In the genomic region with DNA sequence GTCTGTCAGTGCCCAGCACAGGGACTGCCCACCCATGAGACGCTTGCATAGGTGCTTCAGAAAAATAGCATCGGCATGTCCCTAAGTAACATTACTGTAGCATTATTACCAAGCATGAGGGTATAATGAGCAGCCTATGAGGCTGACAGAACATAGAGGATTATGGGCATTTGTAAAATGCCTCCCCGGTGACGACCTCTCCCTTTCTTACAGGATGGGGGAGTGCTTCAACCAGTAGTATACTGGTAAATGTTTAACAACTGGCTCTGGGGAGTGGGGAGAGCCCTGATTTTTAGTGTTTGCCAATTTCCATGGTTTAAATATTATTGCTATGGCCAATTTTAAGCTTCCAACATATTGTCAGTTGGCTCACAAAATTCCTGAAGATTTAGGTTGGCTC, we compare ENCODE assay signal across 15 cellular contexts.
A peak's percentile ranks its signal among the peaks of the same experiment; 100 is the strongest.
DNase-seq lines count a peak whose midpoint lies in the region; ATAC-seq and TF ChIP-seq lines count a peak whose summit lies in the region.
"Had no signal": no experiment of that assay in that cellular context is flagged by ENCODE, and none has a peak within 500 bp of the region (broad histone marks: within the 10 kb centered on the region; RNA-seq: fewer than 3 reads in every experiment).

No MANE protein-coding gene starts in this region.

- H3K4me1 Mint-ChIP-seq in neural progenitor cell, result peaks cover 15% of the 10 kb centered on the region
- H3K4me1 Mint-ChIP-seq in type B pancreatic cell (ENCODE audit: unreplicated experiment), result no peaks in the 10 kb centered on the region

- peak; percentile 13 for DNase-seq in LHCN-M2 (ENCODE audit: low read depth)
- DNase-seq in esophagus muscularis mucosa (ENCODE audit: extremely low spot score), result no peak
- no peak for DNase-seq in neural progenitor cell (ENCODE audit: low spot score)
- DNase-seq in tibial artery, result no peak
- no peak for DNase-seq in NCI-H526 (lab: John Stamatoyannopoulos, UW)
- no peak for DNase-seq in HEK293T (ENCODE audit: extremely low spot score)
- DNase-seq in type B pancreatic cell (ENCODE audit: extremely low spot score, unreplicated experiment), result no peak
- DNase-seq: adrenal gland; CD4-positive, alpha-beta T cell; head of caudate nucleus; islet precursor cell; NCI-H1694; NCI-H510A; SW 1271 had no signal

- POLR2A ChIA-PET in HEK293T (lab: Yijun Ruan, JAX), result no interaction called here

- no peaks in the 10 kb centered on the region for H3K79me2 ChIP-seq in neural progenitor cell (ENCODE audit: low read depth)

- intact Hi-C loops in esophagus muscularis mucosa (cut with DNase I), result no loop called here
- intact Hi-C loops in tibial artery (cut with DNase I; ENCODE audit: low total_unique reads), result no loop called here

- peak overlapping the region; percentile 28 for H2AFZ ChIP-seq in neural progenitor cell (replicated peaks)

- TF ChIP-seq CTCF in esophagus muscularis mucosa (IDR thresholded peaks at IDR 0.05) (no peak), neural progenitor cell (IDR thresholded peaks at IDR 0.05) (no peak), tibial artery (IDR thresholded peaks at IDR 0.05) (no peak), type B pancreatic cell (conservative IDR thresholded peaks at IDR 0.05) (no peak)

- no peak for ATAC-seq in HG03097 (IDR thresholded peaks at IDR 0.05; ENCODE audit: low FRiP score, unreplicated experiment)

- H3K27ac ChIP-seq in esophagus muscularis mucosa (replicated peaks in 1 of 4), result peak overlapping the region; percentile 9 to 66 (median 58)
- no peak overlapping the region for H3K27ac ChIP-seq in neural progenitor cell
- peak overlapping the region; percentile 57 to 64 for H3K27ac ChIP-seq in tibial artery

- H3K4me3 Mint-ChIP-seq in neural progenitor cell (no peak overlapping the region), type B pancreatic cell (no peak overlapping the region)
- H3K4me3 Mint-ChIP-seq: CD4-positive, alpha-beta T cell had no signal

- H3K4me1 ChIP-seq in esophagus muscularis mucosa, result peaks cover 9 to 27% (median 14%) of the 10 kb centered on the region in 4 donors
- peaks cover 23% of the 10 kb centered on the region for H3K4me1 ChIP-seq in neural progenitor cell
- peaks cover 0 to 39% (median 18%) of the 10 kb centered on the region in 4 donors for H3K4me1 ChIP-seq in tibial artery

- H3K9me3 Mint-ChIP-seq in neural progenitor cell, result no peaks in the 10 kb centered on the region
- H3K9me3 Mint-ChIP-seq in type B pancreatic cell, result no peaks in the 10 kb centered on the region
- H3K9me3 Mint-ChIP-seq: CD4-positive, alpha-beta T cell had no signal

- no peak overlapping the region for H3K27ac Mint-ChIP-seq in neural progenitor cell
- no peak overlapping the region for H3K27ac Mint-ChIP-seq in type B pancreatic cell
- H3K27ac Mint-ChIP-seq: CD4-positive, alpha-beta T cell had no signal

- no peaks in the 10 kb centered on the region for H3K36me3 ChIP-seq in esophagus muscularis mucosa
- no peaks in the 10 kb centered on the region for H3K36me3 ChIP-seq in neural progenitor cell
- H3K36me3 ChIP-seq in tibial artery, result no peaks in the 10 kb centered on the region
- H3K36me3 ChIP-seq: adrenal gland had no signal

- H3K27me3 ChIP-seq in esophagus muscularis mucosa (no peaks in the 10 kb centered on the region), neural progenitor cell (no peaks in the 10 kb centered on the region), tibial artery (no peaks in the 10 kb centered on the region)
- H3K27me3 ChIP-seq: adrenal gland had no signal

- no peak overlapping the region for H3K4me3 ChIP-seq in esophagus muscularis mucosa
- no peak overlapping the region for H3K4me3 ChIP-seq in neural progenitor cell
- peak overlapping the region in 1 of 2 donors; percentile 25 for H3K4me3 ChIP-seq in tibial artery

- no peak for TF ChIP-seq EP300 in esophagus muscularis mucosa (IDR thresholded peaks at IDR 0.05)

- CTCF ChIA-PET in HEK293T (lab: Yijun Ruan, JAX), result no interaction called here

- H3K36me3 Mint-ChIP-seq in neural progenitor cell (no peaks in the 10 kb centered on the region), type B pancreatic cell (no peaks in the 10 kb centered on the region)

- TF ChIP-seq POLR2A in esophagus muscularis mucosa (IDR thresholded peaks at IDR 0.05; ENCODE audit: low read depth), result no peak

- H3K4me2 ChIP-seq in neural progenitor cell, result peak overlapping the region; percentile 19

- peaks cover 11% of the 10 kb centered on the region for H3F3A ChIP-seq in neural progenitor cell (ENCODE audit: low read depth)

- no peaks in the 10 kb centered on the region for H3K9me3 ChIP-seq in esophagus muscularis mucosa
- H3K9me3 ChIP-seq in neural progenitor cell (ENCODE audit: low read depth), result no peaks in the 10 kb centered on the region
- no peaks in the 10 kb centered on the region for H3K9me3 ChIP-seq in tibial artery
- H3K9me3 ChIP-seq: adrenal gland had no signal

- no peaks in the 10 kb centered on the region for H4K20me1 ChIP-seq in neural progenitor cell (ENCODE audit: low read depth)

- no peaks in the 10 kb centered on the region for H3K27me3 Mint-ChIP-seq in neural progenitor cell (ENCODE audit: insufficient read depth, low read depth)
- H3K27me3 Mint-ChIP-seq in type B pancreatic cell, result peaks cover 3% of the 10 kb centered on the region

- no peak overlapping the region for H3K9ac ChIP-seq in neural progenitor cell

- 95% methylated on average over 4 of the region's 4 CpGs for WGBS in esophagus muscularis mucosa

TF ChIP-seq in HEK293T, 16 proteins besides CTCF, POLR2A, EP300 and RAD21:
- no peak for TF ChIP-seq L3MBTL2 (conservative IDR thresholded peaks at IDR 0.05)
- TF ChIP-seq SUZ12 (IDR thresholded peaks at IDR 0.05), result no peak
- no peak for TF ChIP-seq LEF1 (IDR thresholded peaks at IDR 0.05; ENCODE audit: borderline replicate concordance)
- no peak for TF ChIP-seq SP1 (IDR thresholded peaks at IDR 0.05)
- no peak for TF ChIP-seq BHLHE40 (IDR thresholded peaks at IDR 0.05; ENCODE audit: borderline replicate concordance)
- TF ChIP-seq CTBP1 (IDR thresholded peaks at IDR 0.05; ENCODE audit: borderline replicate concordance), result no peak
